Comparison of ENCODE assay signal across 31 cellular contexts in genomic region chr4:160595646-160596045, GRCh38.
"Had no signal": no experiment of that assay in that cellular context is flagged by ENCODE, and none has a peak within 500 bp of the region (broad histone marks: within the 10 kb centered on the region; RNA-seq: fewer than 3 reads in every experiment).

No MANE protein-coding gene starts in this region.

- H3K36me3 ChIP-seq: adrenal gland, ascending aorta, brain microvascular endothelial cell, breast epithelium, cardiac muscle cell had no signal

- H3K4me3 ChIP-seq: adrenal gland, ascending aorta, body of pancreas, breast epithelium, cardiac muscle cell had no signal

- H3K27ac ChIP-seq: adrenal gland, ascending aorta, body of pancreas, brain microvascular endothelial cell, breast epithelium, cardiac muscle cell had no signal

- DNase-seq: activated effector memory CD4-positive, alpha-beta T cell treated with anti-CD3 and anti-CD28 coated beads, Interleukin-2, amount 50 U/mL, for 16 hours; activated effector memory CD4-positive, alpha-beta T cell treated with Interleukin-2 at 50 U/mL for 16 hours; activated gamma-delta T cell; activated gamma-delta T cell treated with Interleukin-2 at 50 U/mL for 16 hours; activated naive CD4-positive, alpha-beta T cell; activated naive CD4-positive, alpha-beta T cell treated with anti-CD3 and anti-CD28 coated beads for 36 hours; activated naive CD4-positive, alpha-beta T cell treated with anti-CD3 and anti-CD28 coated beads, Interleukin-2, amount 10 ng/mL, durations not matched to agents 7 days and 5 days; activated naive CD4-positive, alpha-beta T cell treated with anti-CD3 and anti-CD28 coated beads, Interleukin-2, amount 50 U/mL, for 16 hours; activated naive CD4-positive, alpha-beta T cell treated with Interleukin-2 at 50 U/mL for 16 hours; activated naive CD8-positive, alpha-beta T cell treated with anti-CD3 and anti-CD28 coated beads for 36 hours; activated naive CD8-positive, alpha-beta T cell treated with anti-CD3 and anti-CD28 coated beads, Interleukin-2, amount 10 ng/mL, durations not matched to agents 7 days and 5 days; activated naive CD8-positive, alpha-beta T cell treated with anti-CD3 and anti-CD28 coated beads, Interleukin-2, amount 50 U/mL, for 24 hours; activated T-cell treated with anti-CD3 and anti-CD28 coated beads, Interleukin-2, amount 50 U/mL, for 24 hours; activated T-cell treated with anti-CD3 and anti-CD28 coated beads, Interleukin-2, amount 50 U/mL, for 4 hours; activated T-cell treated with anti-CD3 and anti-CD28 coated beads, Interleukin-2, amount 50 U/mL, for 48 hours; activated T-cell treated with anti-CD3 and anti-CD28 coated beads, Interleukin-2, amount 50 U/mL, for 72 hours; adrenal gland; amniotic stem cell; amygdala; anterior cingulate cortex; aorta; body of pancreas; brain microvascular endothelial cell; caudate nucleus; central memory CD4-positive, alpha-beta T cell; cerebellar nuclear complex had no signal

- ATAC-seq: activated naive CD4-positive, alpha-beta T cell treated with anti-CD3 and anti-CD28 coated beads, Interleukin-2, amount 50 U/mL, for 72 hours; activated naive CD8-positive, alpha-beta T cell treated with anti-CD3 and anti-CD28 coated beads, Interleukin-2, amount 50 U/mL, for 24 hours; activated T-cell treated with anti-CD3 and anti-CD28 coated beads, Interleukin-2, amount 50 U/mL, for 4 hours; activated T-cell treated with anti-CD3 and anti-CD28 coated beads, Interleukin-2, amount 50 U/mL, for 72 hours; activated T-helper 17 cell treated with anti-CD3 and anti-CD28 coated beads, Interleukin-2, amount 50 U/mL, for 72 hours; body of pancreas had no signal

- H3K4me1 ChIP-seq: adrenal gland, ascending aorta, body of pancreas, breast epithelium had no signal

- H3K27me3 ChIP-seq: adrenal gland, ascending aorta, body of pancreas, brain microvascular endothelial cell, breast epithelium, cardiac muscle cell had no signal

- H3K9me3 ChIP-seq: adrenal gland, ascending aorta, body of pancreas, breast epithelium had no signal
